In the genomic region with DNA sequence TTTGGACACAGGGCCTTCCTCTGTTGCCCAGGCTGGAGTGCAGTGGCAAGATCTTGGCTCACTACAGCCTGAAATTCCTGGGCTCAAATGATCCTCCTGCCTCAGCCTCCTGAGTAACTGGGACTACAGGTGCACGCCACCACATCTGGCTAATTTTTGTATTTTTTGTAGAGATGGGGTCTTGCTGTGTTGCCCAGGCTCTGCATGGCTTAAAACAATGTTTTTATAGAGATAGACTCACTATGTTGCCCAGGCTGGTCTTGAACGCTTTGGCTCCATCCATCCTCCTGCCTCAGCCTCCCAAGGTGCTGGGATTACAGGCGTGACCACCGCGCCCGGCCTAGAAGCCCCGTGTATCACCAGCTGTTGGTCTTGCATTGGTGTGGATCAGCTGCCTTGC, we compare ENCODE assay signal across 20 cellular contexts. TPM values are rescaled to one million over a fixed set of nuclear protein-coding genes. Genes with fewer than 3 reads are reported as not detected.
"Had no signal": no experiment of that assay in that cellular context is flagged by ENCODE, and none has a peak within 500 bp of the region (broad histone marks: within the 10 kb centered on the region; RNA-seq: fewer than 3 reads in every experiment).

No MANE protein-coding gene starts in this region.

RNA-seq across cellular contexts. Expression of gene TPSD1, which starts 13.5 kb away (rescaled TPM):
- total RNA-seq: activated B cell treated with CpG ODN at 0.5 μM for 24 hours; activated CD4-positive, alpha-beta memory T cell treated with anti-CD3 and anti-CD28 coated beads for 36 hours; activated CD4-positive, alpha-beta T cell treated with anti-CD3 and anti-CD28 coated beads, Interleukin-2, amount 10 ng/mL, durations not matched to agents 24 days and 14 days; activated CD8-positive, alpha-beta memory T cell treated with anti-CD3 and anti-CD28 coated beads for 36 hours; activated CD8-positive, alpha-beta T cell treated with anti-CD3 and anti-CD28 coated beads for 36 hours; activated naive CD4-positive, alpha-beta T cell treated with anti-CD3 and anti-CD28 coated beads for 36 hours; activated naive CD4-positive, alpha-beta T cell treated with anti-CD3 and anti-CD28 coated beads, Interleukin-2, amount 50 U/mL, for 72 hours; activated naive CD8-positive, alpha-beta T cell treated with anti-CD3 and anti-CD28 coated beads for 36 hours; activated T-cell treated with anti-CD3 and anti-CD28 coated beads, Interleukin-2, amount 50 U/mL, for 72 hours; activated T-helper 1 cell treated with anti-CD3 and anti-CD28 coated beads, Interleukin-12 subunit alpha, Interleukin-12 subunit beta, Interleukin-2, Interleukin-4 antibody, amounts not matched to agents 30 ng/mL and 10 ng/mL and 1 ng/mL, durations not matched to agents 14 hours and 24 hours and 36 hours; activated T-helper 17 cell treated with anti-CD3 and anti-CD28 coated beads, Interleukin-2, amount 50 U/mL, for 72 hours; adrenal gland; aorta; astrocyte; cardiac septum; cerebellum; T-helper 17 cell; T-helper 2 cell treated with Interferon-gamma antibody and Interleukin-4, amounts not matched to agents 100 ng/mL and 5 ng/mL, for 36 hours had no signal

RNA-seq across cellular contexts. Expression of gene TPSAB1, which starts 28.9 kb away (rescaled TPM):
- total RNA-seq: activated B cell treated with CpG ODN at 0.5 μM for 24 hours; activated CD4-positive, alpha-beta memory T cell treated with anti-CD3 and anti-CD28 coated beads for 36 hours; activated CD4-positive, alpha-beta T cell treated with anti-CD3 and anti-CD28 coated beads, Interleukin-2, amount 10 ng/mL, durations not matched to agents 24 days and 14 days; activated CD8-positive, alpha-beta memory T cell treated with anti-CD3 and anti-CD28 coated beads for 36 hours; activated CD8-positive, alpha-beta T cell treated with anti-CD3 and anti-CD28 coated beads for 36 hours; activated naive CD4-positive, alpha-beta T cell treated with anti-CD3 and anti-CD28 coated beads for 36 hours; activated naive CD8-positive, alpha-beta T cell treated with anti-CD3 and anti-CD28 coated beads for 36 hours; activated T-helper 1 cell treated with anti-CD3 and anti-CD28 coated beads, Interleukin-12 subunit alpha, Interleukin-12 subunit beta, Interleukin-2, Interleukin-4 antibody, amounts not matched to agents 30 ng/mL and 10 ng/mL and 1 ng/mL, durations not matched to agents 14 hours and 24 hours and 36 hours; astrocyte; T-helper 17 cell; T-helper 2 cell treated with Interferon-gamma antibody and Interleukin-4, amounts not matched to agents 100 ng/mL and 5 ng/mL, for 36 hours had no signal

RNA-seq across cellular contexts. Expression of gene TPSB2, which starts 39.4 kb away (rescaled TPM):
- total RNA-seq: activated B cell treated with CpG ODN at 0.5 μM for 24 hours; activated CD4-positive, alpha-beta memory T cell treated with anti-CD3 and anti-CD28 coated beads for 36 hours; activated CD4-positive, alpha-beta T cell treated with anti-CD3 and anti-CD28 coated beads, Interleukin-2, amount 10 ng/mL, durations not matched to agents 24 days and 14 days; activated CD8-positive, alpha-beta memory T cell treated with anti-CD3 and anti-CD28 coated beads for 36 hours; activated CD8-positive, alpha-beta T cell treated with anti-CD3 and anti-CD28 coated beads for 36 hours; activated naive CD4-positive, alpha-beta T cell treated with anti-CD3 and anti-CD28 coated beads for 36 hours; activated naive CD8-positive, alpha-beta T cell treated with anti-CD3 and anti-CD28 coated beads for 36 hours; activated T-helper 1 cell treated with anti-CD3 and anti-CD28 coated beads, Interleukin-12 subunit alpha, Interleukin-12 subunit beta, Interleukin-2, Interleukin-4 antibody, amounts not matched to agents 30 ng/mL and 10 ng/mL and 1 ng/mL, durations not matched to agents 14 hours and 24 hours and 36 hours; activated T-helper 17 cell treated with anti-CD3 and anti-CD28 coated beads, Interleukin-2, amount 50 U/mL, for 72 hours; astrocyte; cerebellum; T-helper 17 cell; T-helper 2 cell treated with Interferon-gamma antibody and Interleukin-4, amounts not matched to agents 100 ng/mL and 5 ng/mL, for 36 hours had no signal

RNA-seq across cellular contexts. Expression of gene TPSG1, which starts 44.4 kb away (rescaled TPM):
- total RNA-seq: activated B cell treated with CpG ODN at 0.5 μM for 24 hours; activated CD4-positive, alpha-beta memory T cell treated with anti-CD3 and anti-CD28 coated beads for 36 hours; activated CD4-positive, alpha-beta T cell treated with anti-CD3 and anti-CD28 coated beads, Interleukin-2, amount 10 ng/mL, durations not matched to agents 24 days and 14 days; activated CD8-positive, alpha-beta memory T cell treated with anti-CD3 and anti-CD28 coated beads for 36 hours; activated CD8-positive, alpha-beta T cell treated with anti-CD3 and anti-CD28 coated beads for 36 hours; activated naive CD4-positive, alpha-beta T cell treated with anti-CD3 and anti-CD28 coated beads for 36 hours; activated naive CD4-positive, alpha-beta T cell treated with anti-CD3 and anti-CD28 coated beads, Interleukin-2, amount 50 U/mL, for 72 hours; activated naive CD8-positive, alpha-beta T cell treated with anti-CD3 and anti-CD28 coated beads for 36 hours; activated T-cell treated with anti-CD3 and anti-CD28 coated beads, Interleukin-2, amount 50 U/mL, for 4 hours; activated T-helper 1 cell treated with anti-CD3 and anti-CD28 coated beads, Interleukin-12 subunit alpha, Interleukin-12 subunit beta, Interleukin-2, Interleukin-4 antibody, amounts not matched to agents 30 ng/mL and 10 ng/mL and 1 ng/mL, durations not matched to agents 14 hours and 24 hours and 36 hours; activated T-helper 17 cell treated with anti-CD3 and anti-CD28 coated beads, Interleukin-2, amount 50 U/mL, for 72 hours; astrocyte; body of pancreas; cardiac septum; cerebellum; T-helper 17 cell; T-helper 2 cell treated with Interferon-gamma antibody and Interleukin-4, amounts not matched to agents 100 ng/mL and 5 ng/mL, for 36 hours had no signal
